Comparison of ENCODE assay signal across 14 cellular contexts in the genomic region with DNA sequence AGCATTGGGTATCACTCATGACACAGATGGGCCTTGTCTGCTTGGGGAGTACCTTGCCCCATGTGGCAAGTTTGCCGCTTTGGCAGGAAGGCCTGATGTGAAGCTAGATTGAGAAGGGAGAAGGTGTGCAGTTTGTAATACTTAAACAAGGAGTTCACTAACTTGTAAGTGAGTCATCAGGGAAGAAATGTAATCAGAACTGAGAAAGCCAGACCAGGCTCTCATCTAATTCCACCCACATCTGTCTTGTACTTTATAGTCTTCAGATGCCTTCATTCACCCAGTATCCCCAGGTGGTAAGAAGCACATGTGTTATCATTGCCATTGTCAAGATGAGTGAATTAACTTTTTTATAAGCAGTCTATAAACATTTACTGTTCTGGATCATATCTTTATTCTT.
DNase-seq lines count a peak whose midpoint lies in the region; ATAC-seq, FAIRE-seq and TF ChIP-seq lines count a peak whose summit lies in the region.
"Had no signal": no experiment of that assay in that cellular context is flagged by ENCODE, and none has a peak within 500 bp of the region (broad histone marks: within the 10 kb centered on the region; RNA-seq: fewer than 3 reads in every experiment).

No MANE protein-coding gene starts in this region.

- peak; percentile 15 for DNase-seq in AG20443 (ENCODE audit: low spot score)
- peak; percentile 56 for DNase-seq in astrocyte (ENCODE audit: low read depth)
- no peak for DNase-seq in NCI-H2227 (lab: John Stamatoyannopoulos, UW; ENCODE audit: unreplicated experiment)
- DNase-seq in NCI-H524 treated with DMSO at 0.1 percent for 48 hours (lab: John Stamatoyannopoulos, UW), result no peak
- DNase-seq in HuH-7 (ENCODE audit: low spot score), result no peak
- DNase-seq: gastrocnemius medialis; left ventricle myocardium inferior; NCI-H2029 treated with DMSO at 0.1 percent for 48 hours; RPMI8226; stimulated activated CD4-positive, alpha-beta T cell treated with anti-CD3 and anti-CD28 coated beads, Interleukin-4, amount 100 ng/mL, for 4 hours had no signal

- H3K4me3 Mint-ChIP-seq in astrocyte (ENCODE audit: unreplicated experiment), result no peak overlapping the region

- no peak overlapping the region for H3K9ac ChIP-seq in astrocyte (ENCODE audit: low read length)

- TF ChIP-seq CTCF in astrocyte (IDR thresholded peaks at IDR 0.05; ENCODE audit: insufficient read depth, low read depth, low read length), result no peak

- ATAC-seq in GM21367 (IDR thresholded peaks at IDR 0.05; ENCODE audit: unreplicated experiment), result peak; percentile 50
- ATAC-seq in HG03039 (IDR thresholded peaks at IDR 0.05; ENCODE audit: unreplicated experiment), result peak; percentile 66
- ATAC-seq in HG03571 (IDR thresholded peaks at IDR 0.05; ENCODE audit: unreplicated experiment), result no peak
- ATAC-seq: gastrocnemius medialis had no signal

- no peaks in the 10 kb centered on the region for H4K20me1 ChIP-seq in astrocyte (ENCODE audit: insufficient read depth, low read length)

- H3K9me3 ChIP-seq in astrocyte (ENCODE audit: insufficient read depth, low read depth, low read length), result no peaks in the 10 kb centered on the region
- H3K9me3 ChIP-seq: gastrocnemius medialis had no signal

- FAIRE-seq in astrocyte (lab: Jason Lieb, UNC), result peak; percentile 62
- FAIRE-seq: colon had no signal

- H3K36me3 ChIP-seq in astrocyte (ENCODE audit: insufficient read depth, low read length), result no peaks in the 10 kb centered on the region
- H3K36me3 ChIP-seq: gastrocnemius medialis had no signal

- H3K27ac ChIP-seq in astrocyte (ENCODE audit: low read depth, low read length), result no peak overlapping the region
- H3K27ac ChIP-seq: gastrocnemius medialis, left ventricle myocardium inferior had no signal

- H3K4me2 ChIP-seq in astrocyte (ENCODE audit: low read length), result no peak overlapping the region

- H3K9me3 Mint-ChIP-seq in astrocyte (ENCODE audit: unreplicated experiment), result peaks cover 1% of the 10 kb centered on the region

- no peak overlapping the region for H3K27ac Mint-ChIP-seq in astrocyte (ENCODE audit: unreplicated experiment)

- no peaks in the 10 kb centered on the region for H3K27me3 ChIP-seq in astrocyte (ENCODE audit: insufficient read depth, low read length)
- H3K27me3 ChIP-seq: gastrocnemius medialis had no signal

- H3K36me3 Mint-ChIP-seq in astrocyte (ENCODE audit: low read depth, unreplicated experiment), result no peaks in the 10 kb centered on the region

- no peak overlapping the region for H2AFZ ChIP-seq in astrocyte (ENCODE audit: low read depth, low read length)

- no peaks in the 10 kb centered on the region for H3K27me3 Mint-ChIP-seq in astrocyte (ENCODE audit: low read depth, unreplicated experiment)

- H3K4me3 ChIP-seq in astrocyte (ENCODE audit: insufficient read depth, low read depth, low read length), result no peak overlapping the region
- H3K4me3 ChIP-seq: gastrocnemius medialis, left ventricle myocardium inferior had no signal

- no peaks in the 10 kb centered on the region for H3K79me2 ChIP-seq in astrocyte (ENCODE audit: insufficient read depth, low read length)

- peaks cover 23% of the 10 kb centered on the region for H3K4me1 Mint-ChIP-seq in astrocyte (ENCODE audit: low read depth, unreplicated experiment)

- H3K4me1 ChIP-seq in astrocyte (ENCODE audit: insufficient read depth, low read length), result peaks cover 5% of the 10 kb centered on the region
- H3K4me1 ChIP-seq: gastrocnemius medialis had no signal

Comparison
In these comparisons a context has a peak if more than half of its experiments do, and no peak if none do; other contexts are left out.
1. DNase-seq: peak in AG20443 (single experiment) and astrocyte (single experiment); none in NCI-H2227 (single experiment), NCI-H524 treated with DMSO at 0.1 percent for 48 hours (single experiment) and HuH-7 (single experiment).